ENCODE assay signal across 3 cellular contexts in the genomic region with DNA sequence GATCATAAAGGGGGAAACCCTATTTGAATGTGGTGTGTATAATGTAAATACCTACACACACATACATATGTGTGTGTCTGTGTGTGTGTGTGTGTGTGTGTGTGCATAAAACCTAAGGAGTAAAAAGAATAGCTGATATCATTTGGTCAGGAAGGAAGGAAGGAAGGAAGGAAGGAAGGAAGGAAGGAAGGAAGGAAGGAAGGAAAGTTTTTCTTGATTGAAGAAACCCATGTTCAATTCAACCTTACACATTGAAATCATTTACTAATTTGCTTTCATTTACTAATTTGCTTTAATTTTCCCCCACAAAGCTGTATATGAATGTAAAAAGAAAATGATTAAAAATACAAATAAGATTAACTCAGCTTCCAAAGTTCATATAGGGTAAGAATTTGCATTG.
"Had no signal": no experiment of that assay in that cellular context is flagged by ENCODE, and none has a peak within 500 bp of the region (broad histone marks: within the 10 kb centered on the region; RNA-seq: fewer than 3 reads in every experiment).

No MANE protein-coding gene starts in this region.

- H3K4me3 ChIP-seq: GM12878 had no signal

- DNase-seq: GDM1, GF-D8 had no signal
